ENCODE assay signal across 18 cellular contexts in genomic region chr5:56659991-56660390, GRCh38.
"Had no signal": no experiment of that assay in that cellular context is flagged by ENCODE, and none has a peak within 500 bp of the region (broad histone marks: within the 10 kb centered on the region; RNA-seq: fewer than 3 reads in every experiment).

No MANE protein-coding gene starts in this region.

- H3K36me3 Mint-ChIP-seq: activated naive CD4-positive, alpha-beta T cell treated with anti-CD3 and anti-CD28 coated beads, Interleukin-2, amount 50 U/mL, for 24 hours; stimulated activated effector memory CD8-positive, alpha-beta T cell treated with anti-CD3 and anti-CD28 coated beads, Interleukin-12 subunit alpha, Interleukin-12 subunit beta, amount 100 ng/mL, for 72 hours; type B pancreatic cell had no signal

- H3K36me3 ChIP-seq: brain microvascular endothelial cell, left lung, right atrium auricular region had no signal

- ATAC-seq: left lung; SK-N-SH treated with all-trans-retinoic acid at 6 μM for 48 hours; stimulated activated effector memory CD8-positive, alpha-beta T cell treated with anti-CD3 and anti-CD28 coated beads, Interleukin-12 subunit alpha, Interleukin-12 subunit beta, amount 100 ng/mL, for 72 hours had no signal

- H3K27ac Mint-ChIP-seq: activated naive CD4-positive, alpha-beta T cell treated with anti-CD3 and anti-CD28 coated beads, Interleukin-2, amount 50 U/mL, for 24 hours; endodermal cell; stimulated activated effector memory CD8-positive, alpha-beta T cell treated with anti-CD3 and anti-CD28 coated beads, Interleukin-12 subunit alpha, Interleukin-12 subunit beta, amount 100 ng/mL, for 72 hours; T-helper 1 cell treated with Interleukin-12 subunit alpha and Interleukin-12 subunit beta and Interleukin-4 antibody, amounts not matched to agents 30 μg/mL and 1 μg/mL, for 36 hours; type B pancreatic cell had no signal

- DNase-seq: activated CD4-positive, CD25-positive, alpha-beta regulatory T cell; amniotic stem cell; brain microvascular endothelial cell; dermis blood vessel endothelial cell; endodermal cell; erythroblast; glutamatergic neuron; islet precursor cell; left lung; small intestine had no signal

- H3K4me1 Mint-ChIP-seq: stimulated activated effector memory CD8-positive, alpha-beta T cell treated with anti-CD3 and anti-CD28 coated beads, Interleukin-12 subunit alpha, Interleukin-12 subunit beta, amount 100 ng/mL, for 72 hours had no signal

- H3K4me3 ChIP-seq: left lung, right atrium auricular region had no signal

- H3K27ac ChIP-seq: brain microvascular endothelial cell, left lung, parathyroid adenoma, right atrium auricular region had no signal

- H3K4me1 ChIP-seq: parathyroid adenoma, right atrium auricular region had no signal

- H3K9me3 Mint-ChIP-seq: activated naive CD4-positive, alpha-beta T cell treated with anti-CD3 and anti-CD28 coated beads, Interleukin-2, amount 50 U/mL, for 24 hours; stimulated activated effector memory CD8-positive, alpha-beta T cell treated with anti-CD3 and anti-CD28 coated beads, Interleukin-12 subunit alpha, Interleukin-12 subunit beta, amount 100 ng/mL, for 72 hours; type B pancreatic cell had no signal

- H3K27me3 Mint-ChIP-seq: activated naive CD4-positive, alpha-beta T cell treated with anti-CD3 and anti-CD28 coated beads, Interleukin-2, amount 50 U/mL, for 24 hours; memory B cell; type B pancreatic cell had no signal

- H3K4me3 Mint-ChIP-seq: activated naive CD4-positive, alpha-beta T cell treated with anti-CD3 and anti-CD28 coated beads, Interleukin-2, amount 50 U/mL, for 24 hours; endodermal cell; memory B cell; stimulated activated effector memory CD8-positive, alpha-beta T cell treated with anti-CD3 and anti-CD28 coated beads, Interleukin-12 subunit alpha, Interleukin-12 subunit beta, amount 100 ng/mL, for 72 hours; T-helper 1 cell treated with Interleukin-12 subunit alpha and Interleukin-12 subunit beta and Interleukin-4 antibody, amounts not matched to agents 30 μg/mL and 1 μg/mL, for 36 hours; type B pancreatic cell had no signal

- H3K27me3 ChIP-seq: brain microvascular endothelial cell, left lung, right atrium auricular region had no signal

- H3K9me3 ChIP-seq: left lung, right atrium auricular region had no signal
